ENCODE assay signal across 8 cellular contexts in genomic region chr10:35355971-35356724, GRCh38. TPM values are rescaled to one million over a fixed set of nuclear protein-coding genes. Genes with fewer than 3 reads are reported as not detected.
DNase-seq lines count a peak whose midpoint lies in the region; ATAC-seq lines count a peak whose summit lies in the region.

No MANE protein-coding gene starts in this region.

- peaks cover 2% of the 10 kb centered on the region for H3K36me3 Mint-ChIP-seq in activated T-cell treated with anti-CD3 and anti-CD28 coated beads, Interleukin-2, amount 50 U/mL, for 4 hours (ENCODE audit: insufficient read depth)

- H3K9me3 Mint-ChIP-seq in activated T-cell treated with anti-CD3 and anti-CD28 coated beads, Interleukin-2, amount 50 U/mL, for 4 hours = no peaks in the 10 kb centered on the region

- peaks cover 75% of the 10 kb centered on the region for H3K4me1 Mint-ChIP-seq in activated T-cell treated with anti-CD3 and anti-CD28 coated beads, Interleukin-2, amount 50 U/mL, for 4 hours (ENCODE audit: low read depth)

- peak; percentile 63 for ATAC-seq in HG02798 (IDR thresholded peaks at IDR 0.05; ENCODE audit: poor library complexity, unreplicated experiment)
- ATAC-seq in activated T-cell treated with anti-CD3 and anti-CD28 coated beads, Interleukin-2, amount 50 U/mL, for 4 hours = peak; percentile 86 to 88
- peak; percentile 79 for ATAC-seq in stimulated activated naive CD8-positive, alpha-beta T cell treated with anti-CD3 and anti-CD28 coated beads, Interleukin-15, Interleukin-2, amounts not matched to agents 100 U/mL and 50 U/mL, for 24 hours
- ATAC-seq in HG02970 (IDR thresholded peaks at IDR 0.05; ENCODE audit: low FRiP score, unreplicated experiment) = no peak
- ATAC-seq in HG02840 (IDR thresholded peaks at IDR 0.05; ENCODE audit: low FRiP score, unreplicated experiment) = no peak

- no peaks in the 10 kb centered on the region for H3K27me3 Mint-ChIP-seq in activated T-cell treated with anti-CD3 and anti-CD28 coated beads, Interleukin-2, amount 50 U/mL, for 4 hours (ENCODE audit: low read depth)

- DNase-seq in activated CD8-positive, alpha-beta memory T cell treated with anti-CD3 and anti-CD28 coated beads, Interleukin-2, amount 50 U/mL, for 48 hours = peak; percentile 77
- no peak for DNase-seq in activated CD8-positive, alpha-beta memory T cell treated with anti-CD3 and anti-CD28 coated beads, Interleukin-2, amount 50 U/mL, for 4 hours
- no peak for DNase-seq in activated T-cell treated with anti-CD3 and anti-CD28 coated beads, Interleukin-2, amount 50 U/mL, for 4 hours
- peak; percentile 46 for DNase-seq in stimulated activated naive CD8-positive, alpha-beta T cell treated with anti-CD3 and anti-CD28 coated beads, Interleukin-15, Interleukin-2, amounts not matched to agents 100 U/mL and 50 U/mL, for 24 hours
- DNase-seq in HPDE6-E6E7 (ENCODE audit: extremely low spot score) = no peak

- peak overlapping the region; percentile 57 for H3K4me3 Mint-ChIP-seq in activated T-cell treated with anti-CD3 and anti-CD28 coated beads, Interleukin-2, amount 50 U/mL, for 4 hours

RNA-seq across cellular contexts. Expression of gene CCNY, which starts 19.8 kb away (rescaled TPM):
- total RNA-seq in activated T-cell treated with anti-CD3 and anti-CD28 coated beads, Interleukin-2, amount 50 U/mL, for 4 hours = 10 to 100 TPM; 54.8 to 61.6 (median 58.9) TPM

Comparison
In these comparisons a context has a peak if more than half of its experiments do, and no peak if none do; other contexts are left out.
1. DNase-seq: peak in activated CD8-positive, alpha-beta memory T cell treated with anti-CD3 and anti-CD28 coated beads, Interleukin-2, amount 50 U/mL, for 48 hours (single experiment) and stimulated activated naive CD8-positive, alpha-beta T cell treated with anti-CD3 and anti-CD28 coated beads, Interleukin-15, Interleukin-2, amounts not matched to agents 100 U/mL and 50 U/mL, for 24 hours (single experiment); none in activated CD8-positive, alpha-beta memory T cell treated with anti-CD3 and anti-CD28 coated beads, Interleukin-2, amount 50 U/mL, for 4 hours (single experiment), activated T-cell treated with anti-CD3 and anti-CD28 coated beads, Interleukin-2, amount 50 U/mL, for 4 hours (single experiment) and HPDE6-E6E7 (single experiment).
2. ATAC-seq: peak in HG02798 (single experiment), activated T-cell treated with anti-CD3 and anti-CD28 coated beads, Interleukin-2, amount 50 U/mL, for 4 hours (2 of 2) and stimulated activated naive CD8-positive, alpha-beta T cell treated with anti-CD3 and anti-CD28 coated beads, Interleukin-15, Interleukin-2, amounts not matched to agents 100 U/mL and 50 U/mL, for 24 hours (single experiment); none in HG02970 (single experiment) and HG02840 (single experiment).